Comparison of ENCODE assay signal across 3 cellular contexts in the genomic region with DNA sequence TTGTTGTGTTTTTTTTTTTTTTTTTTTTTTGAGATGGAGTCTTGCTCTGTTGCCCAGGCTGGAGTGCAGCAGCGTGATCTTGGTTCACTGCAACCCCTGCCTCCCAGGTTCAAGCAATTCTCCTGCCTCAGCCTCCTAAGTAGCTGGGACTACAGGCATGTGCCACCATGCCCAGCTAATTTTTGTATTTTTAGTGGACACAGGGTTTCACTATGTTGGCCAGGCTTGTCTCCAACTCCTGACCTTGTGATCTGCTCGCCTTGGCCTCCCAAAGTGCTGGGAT. TPM values are rescaled to one million over a fixed set of nuclear protein-coding genes. Genes with fewer than 3 reads are reported as not detected.
"Had no signal": no experiment of that assay in that cellular context is flagged by ENCODE, and none has a peak within 500 bp of the region (broad histone marks: within the 10 kb centered on the region; RNA-seq: fewer than 3 reads in every experiment).

No MANE protein-coding gene starts in this region.

RNA-seq across cellular contexts. Expression of gene RPGRIP1, which starts 22.9 kb away (rescaled TPM):
- total RNA-seq: LHCN-M2, M059J, MCF 10A had no signal
